ENCODE assay signal across 18 cellular contexts in genomic region chr17:77504652-77505459, GRCh38.
DNase-seq lines count a peak whose midpoint lies in the region; TF ChIP-seq lines count a peak whose summit lies in the region.
"Had no signal": no experiment of that assay in that cellular context is flagged by ENCODE, and none has a peak within 500 bp of the region (broad histone marks: within the 10 kb centered on the region; RNA-seq: fewer than 3 reads in every experiment).

No MANE protein-coding gene starts in this region.

- intact Hi-C loops in spleen (cut with DNase I; ENCODE audit: low total_unique reads): no loop called here

- 85% methylated on average over 17 of the region's 17 CpGs for WGBS in hepatocyte (ENCODE audit: low lambda C conversion rate, missing lambda C conversion rate)
- WGBS in spleen, 5 donors: 84 to 94% (median 91%) methylated on average over 16 to 17 of the region's 17 CpGs

- peak; percentile 36 for DNase-seq in activated CD8-positive, alpha-beta memory T cell treated with anti-CD3 and anti-CD28 coated beads, Interleukin-2, amount 50 U/mL, for 48 hours
- no peak for DNase-seq in activated CD8-positive, alpha-beta memory T cell treated with anti-CD3 and anti-CD28 coated beads for 24 hours
- DNase-seq in RWPE1 (ENCODE audit: low spot score) (no peak), hepatocyte (ENCODE audit: low spot score) (peak; percentile 1), spleen (peak; percentile 27), cerebellar cortex (ENCODE audit: low spot score) (no peak), activated gamma-delta T cell (lab: John Stamatoyannopoulos, UW) (no peak), NCI-H2107 (lab: John Stamatoyannopoulos, UW) (no peak)
- DNase-seq: 8988T, DMS 273 treated with DMSO at 0.1 percent for 48 hours, GM23248, NCI-H1092, NCI-H345, NCI-H526 treated with DMSO at 0.1 percent for 48 hours, OCI-M1 had no signal

- peak overlapping the region; percentile 25; the same call in 1 of the 2 replicates for H3K27ac ChIP-seq in RWPE1
- no peak overlapping the region for H3K27ac ChIP-seq in hepatocyte
- H3K27ac ChIP-seq in spleen: no peak overlapping the region
- H3K27ac ChIP-seq: BLaER1, GM23248, HL-60, KMS-11 had no signal

- H3K9me3 ChIP-seq in hepatocyte (ENCODE audit: low read depth): no peaks in the 10 kb centered on the region
- H3K9me3 ChIP-seq in spleen: no peaks in the 10 kb centered on the region

- no peaks in the 10 kb centered on the region for H3K79me2 ChIP-seq in hepatocyte

- H4K20me1 ChIP-seq in hepatocyte (ENCODE audit: insufficient read depth, poor library complexity, severe bottlenecking): no peaks in the 10 kb centered on the region

- no peaks in the 10 kb centered on the region for H3K36me3 ChIP-seq in hepatocyte (replicated peaks; ENCODE audit: insufficient read depth, low read depth)
- peaks cover 0 to 27% (median 17%) of the 10 kb centered on the region in 6 donors for H3K36me3 ChIP-seq in spleen

- POLR2A ChIA-PET in RWPE1 (lab: Yijun Ruan, JAX; ENCODE audit: low non-redundant PET): no interaction called here

- no peaks in the 10 kb centered on the region for H3K27me3 ChIP-seq in hepatocyte
- H3K27me3 ChIP-seq in spleen (replicated peaks in 1 of 7): no peaks in the 10 kb centered on the region
- H3K27me3 ChIP-seq: BLaER1 had no signal

- H3K4me3 ChIP-seq in hepatocyte: no peak overlapping the region
- no peak overlapping the region for H3K4me3 ChIP-seq in spleen
- H3K4me3 ChIP-seq: BLaER1, GM23248 had no signal

- no peak overlapping the region for H2AFZ ChIP-seq in hepatocyte
- H2AFZ ChIP-seq: GM23248 had no signal

- CTCF ChIA-PET in RWPE1 (lab: Yijun Ruan, JAX): interaction anchor here (0.7 to 1.3 kb wide), 2 partner anchors 10 to 1433 kb away, joined by 3 to 7 read pairs; no protein-coding TSS in a partner anchor

- TF ChIP-seq POLR2A in spleen (IDR thresholded peaks at IDR 0.05): no peak

- H3K4me1 ChIP-seq in hepatocyte (ENCODE audit: insufficient read depth) (no peaks in the 10 kb centered on the region), spleen (no peaks in the 10 kb centered on the region)
- H3K4me1 ChIP-seq: BLaER1 had no signal

- no peak for TF ChIP-seq CTCF in RWPE1 (conservative IDR thresholded peaks at IDR 0.05; ENCODE audit: low read depth)
- TF ChIP-seq CTCF in hepatocyte (IDR thresholded peaks at IDR 0.05; ENCODE audit: poor library complexity): no peak
- TF ChIP-seq CTCF in spleen (IDR thresholded peaks at IDR 0.05 in 8 of 11, conservative IDR thresholded peaks at IDR 0.05 in 3 of 11): no peak

- H3K4me2 ChIP-seq in hepatocyte: no peak overlapping the region
- H3K4me2 ChIP-seq: BLaER1, KMS-11 had no signal

- H3K9me2 ChIP-seq in hepatocyte (replicated peaks; ENCODE audit: insufficient read depth): no peaks in the 10 kb centered on the region

Comparison
In these comparisons a context has a peak if more than half of its experiments do, and no peak if none do; other contexts are left out.
1. DNase-seq: peak in activated CD8-positive, alpha-beta memory T cell treated with anti-CD3 and anti-CD28 coated beads, Interleukin-2, amount 50 U/mL, for 48 hours (single experiment), hepatocyte (single experiment) and spleen (single experiment); none in activated CD8-positive, alpha-beta memory T cell treated with anti-CD3 and anti-CD28 coated beads for 24 hours (single experiment), RWPE1 (single experiment), cerebellar cortex (single experiment), activated gamma-delta T cell (single experiment) and NCI-H2107 (single experiment).